In the genomic region with DNA sequence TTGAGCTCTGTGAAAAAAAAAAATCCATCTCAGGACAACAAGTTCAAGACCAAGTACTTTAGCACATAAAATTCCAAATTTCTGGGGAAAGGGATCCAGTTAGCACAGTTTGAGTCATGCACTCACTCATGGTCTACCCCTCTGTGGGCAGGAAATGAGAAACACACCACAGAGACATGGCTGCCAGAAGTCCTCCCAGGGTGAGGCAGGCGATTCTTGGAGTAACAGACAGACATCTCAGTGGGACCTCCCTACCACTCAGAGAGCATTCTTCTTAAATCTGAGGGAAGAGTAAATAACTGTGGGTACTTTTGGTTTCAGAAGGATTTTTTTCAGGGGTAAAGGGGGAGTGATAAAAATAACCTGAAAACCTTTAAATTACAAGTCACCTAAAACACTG, we compare ENCODE assay signal across 1 cellular context.
TF ChIP-seq lines count a peak whose summit lies in the region.

No MANE protein-coding gene starts in this region.

TF ChIP-seq in WTC11, 78 proteins besides CTCF, POLR2A, EP300 and RAD21 (continued from another document):
- TF ChIP-seq ZNF532 (CRISPR knock-in tag; IDR thresholded peaks at IDR 0.05; ENCODE audit: borderline replicate concordance): no peak
- no peak for TF ChIP-seq RELA (CRISPR knock-in tag; IDR thresholded peaks at IDR 0.05; ENCODE audit: borderline replicate concordance)
- no peak for TF ChIP-seq MXD4 (CRISPR knock-in tag; IDR thresholded peaks at IDR 0.05; ENCODE audit: borderline replicate concordance)
- TF ChIP-seq, protein P1, sequence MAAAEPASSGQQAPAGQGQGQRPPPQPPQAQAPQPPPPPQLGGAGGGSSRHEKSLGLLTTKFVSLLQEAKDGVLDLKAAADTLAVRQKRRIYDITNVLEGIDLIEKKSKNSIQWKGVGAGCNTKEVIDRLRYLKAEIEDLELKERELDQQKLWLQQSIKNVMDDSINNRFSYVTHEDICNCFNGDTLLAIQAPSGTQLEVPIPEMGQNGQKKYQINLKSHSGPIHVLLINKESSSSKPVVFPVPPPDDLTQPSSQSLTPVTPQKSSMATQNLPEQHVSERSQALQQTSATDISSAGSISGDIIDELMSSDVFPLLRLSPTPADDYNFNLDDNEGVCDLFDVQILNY (CRISPR knock-in tag; IDR thresholded peaks at IDR 0.05): no peak
- TF ChIP-seq IRF2 (CRISPR knock-in tag; IDR thresholded peaks at IDR 0.05; ENCODE audit: borderline replicate concordance, low read depth): no peak
- no peak for TF ChIP-seq TEAD1 (CRISPR knock-in tag; IDR thresholded peaks at IDR 0.05)
- TF ChIP-seq CBFB (CRISPR knock-in tag; IDR thresholded peaks at IDR 0.05; ENCODE audit: low read depth): no peak
- no peak for TF ChIP-seq SOX15 (CRISPR knock-in tag; IDR thresholded peaks at IDR 0.05)
- no peak for TF ChIP-seq NFYB (CRISPR knock-in tag; conservative IDR thresholded peaks at IDR 0.05; ENCODE audit: low read depth)
- no peak for TF ChIP-seq ESRRA (CRISPR knock-in tag; IDR thresholded peaks at IDR 0.05; ENCODE audit: borderline replicate concordance)
TF ChIP-seq in WTC11: peak in this region for 0.
